10 cellular contexts compared by ENCODE assay signal in genomic region chr19:17001603-17002183, GRCh38. TPM values are rescaled to one million over a fixed set of nuclear protein-coding genes. Genes with fewer than 3 reads are reported as not detected.
DNase-seq lines count a peak whose midpoint lies in the region; ATAC-seq lines count a peak whose summit lies in the region.
"Had no signal": no experiment of that assay in that cellular context is flagged by ENCODE, and none has a peak within 500 bp of the region (broad histone marks: within the 10 kb centered on the region; RNA-seq: fewer than 3 reads in every experiment).

No MANE protein-coding gene starts in this region.

- ATAC-seq in naive B cell (ENCODE audit: low read depth in 2 of 2) = peak; percentile 86
- peak; percentile 88 for ATAC-seq in stimulated activated effector memory CD8-positive, alpha-beta T cell treated with anti-CD3 and anti-CD28 coated beads, Interleukin-12 subunit alpha, Interleukin-12 subunit beta, amount 100 ng/mL, for 72 hours
- ATAC-seq in GM21528 (IDR thresholded peaks at IDR 0.05; ENCODE audit: low FRiP score, unreplicated experiment) = no peak

- in situ Hi-C loops in KBM-7 (cut with MboI; ENCODE audit: low pct_unique_long_range_greater_than_20kb, low sequenced_read_pairs) = no loop called here

- peaks cover 2% of the 10 kb centered on the region for H3K27me3 Mint-ChIP-seq in T-helper 2 cell treated with Interferon-gamma antibody and Interleukin-4, amounts not matched to agents 5 μg/mL and 100 μg/mL, for 36 hours (ENCODE audit: low read depth)
- H3K27me3 Mint-ChIP-seq in activated T-helper 2 cell treated with anti-CD3 and anti-CD28 coated beads, Interferon-gamma antibody, Interleukin-2, Interleukin-4, amounts not matched to agents 10 μg/mL and 5 μg/mL and 100 μg/mL, durations not matched to agents 14 hours and 24 hours and 36 hours (ENCODE audit: low read depth) = peaks cover 3% of the 10 kb centered on the region
- peaks cover 4 to 28% (median 15%) of the 10 kb centered on the region in 3 donors for H3K27me3 Mint-ChIP-seq in naive B cell

- intact Hi-C loops in activated T-helper 2 cell treated with anti-CD3 and anti-CD28 coated beads, Interferon-gamma antibody, Interleukin-2, Interleukin-4, amounts not matched to agents 10 μg/mL and 5 μg/mL and 100 μg/mL, durations not matched to agents 14 hours and 24 hours and 36 hours (cut with micrococcal nuclease) = no loop called here

- H3K36me3 Mint-ChIP-seq in T-helper 2 cell treated with Interferon-gamma antibody and Interleukin-4, amounts not matched to agents 5 μg/mL and 100 μg/mL, for 36 hours (ENCODE audit: low read depth) = peaks cover 1% of the 10 kb centered on the region
- H3K36me3 Mint-ChIP-seq in activated T-helper 2 cell treated with anti-CD3 and anti-CD28 coated beads, Interferon-gamma antibody, Interleukin-2, Interleukin-4, amounts not matched to agents 10 μg/mL and 5 μg/mL and 100 μg/mL, durations not matched to agents 14 hours and 24 hours and 36 hours (ENCODE audit: low read depth) = no peaks in the 10 kb centered on the region
- peaks cover 6 to 8% of the 10 kb centered on the region in 2 donors for H3K36me3 Mint-ChIP-seq in naive B cell
- peaks cover 7% of the 10 kb centered on the region for H3K36me3 Mint-ChIP-seq in stimulated activated effector memory CD8-positive, alpha-beta T cell treated with anti-CD3 and anti-CD28 coated beads, Interleukin-12 subunit alpha, Interleukin-12 subunit beta, amount 100 ng/mL, for 72 hours

- peak overlapping the region; percentile 97 for H3K27ac Mint-ChIP-seq in T-helper 2 cell treated with Interferon-gamma antibody and Interleukin-4, amounts not matched to agents 5 μg/mL and 100 μg/mL, for 36 hours
- peak overlapping the region; percentile 74 for H3K27ac Mint-ChIP-seq in activated T-helper 2 cell treated with anti-CD3 and anti-CD28 coated beads, Interferon-gamma antibody, Interleukin-2, Interleukin-4, amounts not matched to agents 10 μg/mL and 5 μg/mL and 100 μg/mL, durations not matched to agents 14 hours and 24 hours and 36 hours
- H3K27ac Mint-ChIP-seq in naive B cell = peak overlapping the region in 1 of 6 donors; percentile 79
- H3K27ac Mint-ChIP-seq in stimulated activated effector memory CD8-positive, alpha-beta T cell treated with anti-CD3 and anti-CD28 coated beads, Interleukin-12 subunit alpha, Interleukin-12 subunit beta, amount 100 ng/mL, for 72 hours = peak overlapping the region; percentile 90
- H3K27ac Mint-ChIP-seq: nephron had no signal

- peaks cover 25% of the 10 kb centered on the region for H3K4me1 Mint-ChIP-seq in T-helper 2 cell treated with Interferon-gamma antibody and Interleukin-4, amounts not matched to agents 5 μg/mL and 100 μg/mL, for 36 hours (ENCODE audit: low read depth)
- H3K4me1 Mint-ChIP-seq in activated T-helper 2 cell treated with anti-CD3 and anti-CD28 coated beads, Interferon-gamma antibody, Interleukin-2, Interleukin-4, amounts not matched to agents 10 μg/mL and 5 μg/mL and 100 μg/mL, durations not matched to agents 14 hours and 24 hours and 36 hours (ENCODE audit: low read depth) = peaks cover 20% of the 10 kb centered on the region
- H3K4me1 Mint-ChIP-seq in naive B cell = peaks cover 8 to 26% (median 16%) of the 10 kb centered on the region in 3 donors
- peaks cover 24% of the 10 kb centered on the region for H3K4me1 Mint-ChIP-seq in stimulated activated effector memory CD8-positive, alpha-beta T cell treated with anti-CD3 and anti-CD28 coated beads, Interleukin-12 subunit alpha, Interleukin-12 subunit beta, amount 100 ng/mL, for 72 hours
- H3K4me1 Mint-ChIP-seq: nephron had no signal

- peak; percentile 71 for DNase-seq in T-helper 2 cell treated with Interferon-gamma antibody and Interleukin-4, amounts not matched to agents 5 μg/mL and 100 μg/mL, for 36 hours (ENCODE audit: low spot score)
- peak; percentile 89 for DNase-seq in activated T-helper 2 cell treated with anti-CD3 and anti-CD28 coated beads, Interferon-gamma antibody, Interleukin-2, Interleukin-4, amounts not matched to agents 10 μg/mL and 5 μg/mL and 100 μg/mL, durations not matched to agents 14 hours and 24 hours and 36 hours (ENCODE audit: low spot score)
- DNase-seq in naive B cell = peak; percentile 25
- DNase-seq in stimulated activated effector memory CD8-positive, alpha-beta T cell treated with anti-CD3 and anti-CD28 coated beads, Interleukin-12 subunit alpha, Interleukin-12 subunit beta, amount 100 ng/mL, for 72 hours (ENCODE audit: low spot score in 2 of 2) = peak; percentile 52 to 71
- no peak for DNase-seq in glomerular visceral epithelial cell (ENCODE audit: extremely low spot score)
- DNase-seq in KBM-7 = no peak
- DNase-seq in RPMI8226 = no peak
- DNase-seq: GOT3 had no signal

- peaks cover 6% of the 10 kb centered on the region for H3K9me3 Mint-ChIP-seq in T-helper 2 cell treated with Interferon-gamma antibody and Interleukin-4, amounts not matched to agents 5 μg/mL and 100 μg/mL, for 36 hours
- peaks cover 7% of the 10 kb centered on the region for H3K9me3 Mint-ChIP-seq in activated T-helper 2 cell treated with anti-CD3 and anti-CD28 coated beads, Interferon-gamma antibody, Interleukin-2, Interleukin-4, amounts not matched to agents 10 μg/mL and 5 μg/mL and 100 μg/mL, durations not matched to agents 14 hours and 24 hours and 36 hours
- peaks cover 4 to 15% (median 6%) of the 10 kb centered on the region in 7 donors for H3K9me3 Mint-ChIP-seq in naive B cell
- H3K9me3 Mint-ChIP-seq in stimulated activated effector memory CD8-positive, alpha-beta T cell treated with anti-CD3 and anti-CD28 coated beads, Interleukin-12 subunit alpha, Interleukin-12 subunit beta, amount 100 ng/mL, for 72 hours = no peaks in the 10 kb centered on the region

- peak overlapping the region; percentile 77 for H3K4me3 Mint-ChIP-seq in T-helper 2 cell treated with Interferon-gamma antibody and Interleukin-4, amounts not matched to agents 5 μg/mL and 100 μg/mL, for 36 hours
- peak overlapping the region; percentile 51 for H3K4me3 Mint-ChIP-seq in activated T-helper 2 cell treated with anti-CD3 and anti-CD28 coated beads, Interferon-gamma antibody, Interleukin-2, Interleukin-4, amounts not matched to agents 10 μg/mL and 5 μg/mL and 100 μg/mL, durations not matched to agents 14 hours and 24 hours and 36 hours (ENCODE audit: low read depth)
- peak overlapping the region in 5 of 8 donors; percentile 16 to 56 (median 33) for H3K4me3 Mint-ChIP-seq in naive B cell
- peak overlapping the region; percentile 65 for H3K4me3 Mint-ChIP-seq in stimulated activated effector memory CD8-positive, alpha-beta T cell treated with anti-CD3 and anti-CD28 coated beads, Interleukin-12 subunit alpha, Interleukin-12 subunit beta, amount 100 ng/mL, for 72 hours
- H3K4me3 Mint-ChIP-seq: nephron had no signal

RNA-seq across cellular contexts. Expression of gene CPAMD8, which starts 24.9 kb away (rescaled TPM):
- total RNA-seq in activated T-helper 2 cell treated with anti-CD3 and anti-CD28 coated beads, Interferon-gamma antibody, Interleukin-2, Interleukin-4, amounts not matched to agents 10 μg/mL and 5 μg/mL and 100 μg/mL, durations not matched to agents 14 hours and 24 hours and 36 hours = 0.27 and 0.44 TPM in 2 replicates
- polyA plus RNA-seq in naive B cell (ENCODE audit: low read depth in 6 of 6) = under 1 TPM in 4 of 6 donors, not detected in 2; 0.12 to 0.65 (median 0.35) TPM

Comparison
In these comparisons a context has a peak if more than half of its experiments do, and no peak if none do; other contexts are left out.
1. DNase-seq: peak in T-helper 2 cell treated with Interferon-gamma antibody and Interleukin-4, amounts not matched to agents 5 μg/mL and 100 μg/mL, for 36 hours (single experiment), activated T-helper 2 cell treated with anti-CD3 and anti-CD28 coated beads, Interferon-gamma antibody, Interleukin-2, Interleukin-4, amounts not matched to agents 10 μg/mL and 5 μg/mL and 100 μg/mL, durations not matched to agents 14 hours and 24 hours and 36 hours (single experiment), naive B cell (single experiment) and stimulated activated effector memory CD8-positive, alpha-beta T cell treated with anti-CD3 and anti-CD28 coated beads, Interleukin-12 subunit alpha, Interleukin-12 subunit beta, amount 100 ng/mL, for 72 hours (2 of 2); none in glomerular visceral epithelial cell (single experiment), KBM-7 (single experiment) and RPMI8226 (single experiment).
2. Peak in every context shown above with its lines, with median percentiles within 50 percentile points of each other: H3K4me3 Mint-ChIP-seq.